Comparison of ENCODE assay signal across 9 cellular contexts in the genomic region with DNA sequence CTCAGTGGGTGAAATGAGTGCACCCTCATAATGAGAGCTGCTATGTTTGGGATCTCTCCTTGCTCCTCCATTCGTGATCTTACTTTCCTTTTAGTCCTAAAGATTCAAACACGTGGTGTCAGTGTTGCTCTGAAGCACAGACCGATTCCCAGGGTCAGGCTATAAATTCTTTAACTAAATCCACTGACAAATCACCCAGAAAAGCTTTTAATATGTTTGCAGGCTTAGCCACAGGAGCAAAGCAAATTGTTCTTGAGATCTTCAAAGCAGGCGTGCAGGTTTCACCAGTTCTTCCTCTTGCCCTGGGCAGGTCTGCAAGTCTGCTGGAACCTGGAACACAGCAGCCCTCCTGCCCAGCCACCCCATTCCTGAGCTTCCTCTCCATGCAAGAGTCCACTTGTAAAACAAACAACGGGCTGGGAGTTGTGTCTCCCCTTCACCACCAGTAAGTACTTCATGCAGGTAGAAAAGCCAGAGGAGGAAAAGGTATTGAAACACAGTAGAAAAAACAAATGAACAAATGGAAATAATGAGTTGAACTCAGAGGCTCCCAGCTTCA.
DNase-seq lines count a peak whose midpoint lies in the region; ATAC-seq and TF ChIP-seq lines count a peak whose summit lies in the region.
"Had no signal": no experiment of that assay in that cellular context is flagged by ENCODE, and none has a peak within 500 bp of the region (broad histone marks: within the 10 kb centered on the region; RNA-seq: fewer than 3 reads in every experiment).

No MANE protein-coding gene starts in this region.

- no peaks in the 10 kb centered on the region for H3F3A ChIP-seq in OCI-LY1 (ENCODE audit: insufficient read depth, low read length)
- H3F3A ChIP-seq in neural cell (ENCODE audit: insufficient read depth, low read length, poor library complexity, severe bottlenecking), result no peaks in the 10 kb centered on the region

- H3K27me3 ChIP-seq in OCI-LY1 (ENCODE audit: insufficient read depth, low read length) (no peaks in the 10 kb centered on the region), neural cell (ENCODE audit: insufficient read depth, low read depth, low read length) (no peaks in the 10 kb centered on the region)
- H3K27me3 ChIP-seq: neutrophil had no signal

- peaks cover 61% of the 10 kb centered on the region for H3K4me1 ChIP-seq in OCI-LY1 (ENCODE audit: insufficient read depth, low read length, severe bottlenecking)

- H3K9ac ChIP-seq in OCI-LY1 (ENCODE audit: low read length), result peak overlapping the region; percentile 47
- H3K9ac ChIP-seq in neural cell (ENCODE audit: low read length), result no peak overlapping the region

- no peak for ATAC-seq in GM19023 (IDR thresholded peaks at IDR 0.05; ENCODE audit: unreplicated experiment)

- H3K79me2 ChIP-seq in OCI-LY1 (ENCODE audit: insufficient read depth, low read length) (no peaks in the 10 kb centered on the region), neural cell (replicated peaks; ENCODE audit: insufficient read depth, low read length) (no peaks in the 10 kb centered on the region)

- H2AFZ ChIP-seq in OCI-LY1 (ENCODE audit: low read length) (no peak overlapping the region), neural cell (ENCODE audit: low read depth, low read length) (no peak overlapping the region)

- no peaks in the 10 kb centered on the region for H4K20me1 ChIP-seq in OCI-LY1 (ENCODE audit: insufficient read depth, low read length)
- no peaks in the 10 kb centered on the region for H4K20me1 ChIP-seq in neural cell (ENCODE audit: insufficient read depth)

- H3K9me3 ChIP-seq in OCI-LY1 (ENCODE audit: low read length), result no peaks in the 10 kb centered on the region
- no peaks in the 10 kb centered on the region for H3K9me3 ChIP-seq in neural cell (ENCODE audit: low read length)
- H3K9me3 ChIP-seq: neutrophil had no signal

- peak overlapping the region; percentile 82 for H3K27ac ChIP-seq in OCI-LY1 (ENCODE audit: low read depth, low read length, poor library complexity, severe bottlenecking)
- no peak overlapping the region for H3K27ac ChIP-seq in neural cell (ENCODE audit: low read length)

- no peaks in the 10 kb centered on the region for H3K36me3 ChIP-seq in OCI-LY1 (ENCODE audit: insufficient read depth, low read length)
- no peaks in the 10 kb centered on the region for H3K36me3 ChIP-seq in neural cell (ENCODE audit: insufficient read depth, low read length)
- H3K36me3 ChIP-seq: neutrophil had no signal

- H3K9me2 ChIP-seq in OCI-LY1 (ENCODE audit: low read depth, low read length) (no peaks in the 10 kb centered on the region), neural cell (ENCODE audit: insufficient read depth, low read length) (no peaks in the 10 kb centered on the region)

- H3K4me3 ChIP-seq in OCI-LY1 (ENCODE audit: low read depth, low read length, poor library complexity, severe bottlenecking) (peak overlapping the region; percentile 26), epithelial cell of proximal tubule (ENCODE audit: low read depth, low read length) (no peak overlapping the region), neural cell (ENCODE audit: low read length) (no peak overlapping the region)

- TF ChIP-seq CTCF in OCI-LY1 (IDR thresholded peaks at IDR 0.05; ENCODE audit: low read length) (no peak), epithelial cell of proximal tubule (conservative IDR thresholded peaks at IDR 0.05; ENCODE audit: low read depth, low read length) (peak; percentile 51), neural cell (IDR thresholded peaks at IDR 0.05; ENCODE audit: poor library complexity, severe bottlenecking) (no peak)

- peak; percentile 34 for TF ChIP-seq RAD21 in neural cell (conservative IDR thresholded peaks at IDR 0.05)

- H3K4me2 ChIP-seq in OCI-LY1 (ENCODE audit: low read length), result peak overlapping the region; percentile 52
- H3K4me2 ChIP-seq in neural cell (ENCODE audit: low read length), result no peak overlapping the region

- TF ChIP-seq EP300 in neural cell (conservative IDR thresholded peaks at IDR 0.05; ENCODE audit: poor library complexity, severe bottlenecking), result no peak

- DNase-seq in EH (ENCODE audit: low read depth) (peak; percentile 62), epithelial cell of proximal tubule (ENCODE audit: low read depth) (no peak), OCI-M2 (lab: John Stamatoyannopoulos, UW; ENCODE audit: unreplicated experiment) (no peak), SKM-1 (lab: John Stamatoyannopoulos, UW; ENCODE audit: unreplicated experiment) (no peak), COLO829 (ENCODE audit: low spot score) (no peak)

TF ChIP-seq in neural cell, 6 proteins besides CTCF, POLR2A, EP300 and RAD21:
- no peak for TF ChIP-seq POLR2AphosphoS5 (IDR thresholded peaks at IDR 0.05)
- TF ChIP-seq EZH2 (IDR thresholded peaks at IDR 0.05; ENCODE audit: borderline replicate concordance, insufficient read depth, low read length, poor library complexity, severe bottlenecking), result no peak
- TF ChIP-seq MXI1 (conservative IDR thresholded peaks at IDR 0.05; ENCODE audit: poor library complexity, severe bottlenecking), result no peak
- no peak for TF ChIP-seq SMC3 (conservative IDR thresholded peaks at IDR 0.05; ENCODE audit: poor library complexity)
- no peak for TF ChIP-seq TAF1 (IDR thresholded peaks at IDR 0.05; ENCODE audit: low read depth)
